Comparison of ENCODE assay signal across 13 cellular contexts in genomic region chr4:18007625-18008024, GRCh38.
"Had no signal": no experiment of that assay in that cellular context is flagged by ENCODE, and none has a peak within 500 bp of the region (broad histone marks: within the 10 kb centered on the region; RNA-seq: fewer than 3 reads in every experiment).

No MANE protein-coding gene starts in this region.

- DNase-seq: activated CD4-positive, CD25-positive, alpha-beta regulatory T cell treated with anti-CD3 and anti-CD28 coated beads, Interleukin-2, amount 50 U/mL, for 72 hours; cerebellar nuclear complex; effector CD8-positive, alpha-beta T cell; foreskin fibroblast; glutamatergic neuron; hypothalamus; kidney; left lung; mammary epithelial cell; mucosa of descending colon; naive thymus-derived CD4-positive, alpha-beta T cell; stimulated activated CD4-positive, alpha-beta T cell treated with anti-CD3 and anti-CD28 coated beads, Interleukin-12 subunit alpha, Interleukin-12 subunit beta, amount 100 ng/mL, for 4 hours; stimulated activated CD4-positive, alpha-beta T cell treated with anti-CD3 and anti-CD28 coated beads, Interleukin-2, amount 100 ng/mL, for 24 hours had no signal

- ATAC-seq: left lung; mucosa of descending colon; naive thymus-derived CD4-positive, alpha-beta T cell had no signal
